18 cellular contexts compared by ENCODE assay signal in genomic region chr4:140044314-140044991, GRCh38.
DNase-seq lines count a peak whose midpoint lies in the region; ATAC-seq and TF ChIP-seq lines count a peak whose summit lies in the region.
"Had no signal": no experiment of that assay in that cellular context is flagged by ENCODE, and none has a peak within 500 bp of the region (broad histone marks: within the 10 kb centered on the region; RNA-seq: fewer than 3 reads in every experiment).

No MANE protein-coding gene starts in this region.

- no peaks in the 10 kb centered on the region for H3K27me3 Mint-ChIP-seq in MCF 10A (ENCODE audit: insufficient read depth, unreplicated experiment)
- H3K27me3 Mint-ChIP-seq: T-cell had no signal

- 70 to 80% (median 76%) methylated on average over 8 of the region's 8 CpGs for WGBS in spleen, 5 donors

- H3K4me3 ChIP-seq in breast epithelium (no peak overlapping the region), epithelial cell of esophagus (ENCODE audit: low read length) (no peak overlapping the region), spleen (no peak overlapping the region)
- H3K4me3 ChIP-seq: heart left ventricle had no signal

- BruUV-seq in MCF 10A (replicated peaks; lab: Mats Ljungman, UMichigan): no TSS peak

- H3K27me3 ChIP-seq in breast epithelium (no peaks in the 10 kb centered on the region), spleen (replicated peaks in 1 of 7) (no peaks in the 10 kb centered on the region)
- H3K27me3 ChIP-seq: brain microvascular endothelial cell, heart left ventricle had no signal

- no peak overlapping the region for H3K4me3 Mint-ChIP-seq in MCF 10A (ENCODE audit: unreplicated experiment)
- H3K4me3 Mint-ChIP-seq: CD8-positive, alpha-beta memory T cell; T-cell had no signal

- intact Hi-C loops in MCF 10A (cut with micrococcal nuclease): no loop called here
- intact Hi-C loops in breast epithelium (cut with DNase I; ENCODE audit: low total_unique reads): no loop called here
- intact Hi-C loops in spleen (cut with DNase I; ENCODE audit: low total_unique reads): no loop called here

- H3K9me3 ChIP-seq in breast epithelium (no peaks in the 10 kb centered on the region), spleen (no peaks in the 10 kb centered on the region)
- H3K9me3 ChIP-seq: heart left ventricle had no signal

- peak; percentile 29 for DNase-seq in MCF 10A (ENCODE audit: unreplicated experiment)
- DNase-seq in breast epithelium (ENCODE audit: low spot score in 2 of 2): no peak
- DNase-seq in epithelial cell of esophagus (ENCODE audit: low read depth): peak; percentile 59
- DNase-seq in midbrain (lab: John Stamatoyannopoulos, UW): peak; percentile 34
- DNase-seq in cortex of kidney (lab: John Stamatoyannopoulos, UW): no peak
- DNase-seq in spleen: no peak
- DNase-seq: activated CD4-positive, CD25-positive, alpha-beta regulatory T cell; activated naive CD4-positive, alpha-beta T cell; brain microvascular endothelial cell; CD8-positive, alpha-beta memory T cell; GDM1; heart left ventricle; NCI-H187 treated with DMSO at 0.1 percent for 48 hours; NCI-H524 treated with DMSO at 0.1 percent for 48 hours; T-cell had no signal

- H3K36me3 ChIP-seq in breast epithelium (no peaks in the 10 kb centered on the region), spleen (no peaks in the 10 kb centered on the region)
- H3K36me3 ChIP-seq: brain microvascular endothelial cell, heart left ventricle had no signal

- H3K4me1 ChIP-seq in breast epithelium (peaks cover 0 to 6% of the 10 kb centered on the region in 2 donors), spleen (peaks cover 5 to 51% (median 25%) of the 10 kb centered on the region in 6 donors)

- H3K4me1 Mint-ChIP-seq in MCF 10A (ENCODE audit: insufficient read depth, unreplicated experiment): peaks cover 10% of the 10 kb centered on the region

- no peak for TF ChIP-seq POLR2A in breast epithelium (IDR thresholded peaks at IDR 0.05)
- no peak for TF ChIP-seq POLR2A in spleen (IDR thresholded peaks at IDR 0.05)

- POLR2A ChIA-PET in MCF 10A (lab: Yijun Ruan, JAX): no interaction called here

- H3K27ac ChIP-seq in breast epithelium (no peak overlapping the region), spleen (no peak overlapping the region)
- H3K27ac ChIP-seq: brain microvascular endothelial cell, heart left ventricle, HL-60 had no signal

- no peaks in the 10 kb centered on the region for H3K36me3 Mint-ChIP-seq in MCF 10A (ENCODE audit: insufficient read depth, unreplicated experiment)
- H3K36me3 Mint-ChIP-seq: CD8-positive, alpha-beta memory T cell; T-cell had no signal

- no peak for TF ChIP-seq CTCF in MCF 10A (IDR thresholded peaks at IDR 0.05; ENCODE audit: unreplicated experiment)
- TF ChIP-seq CTCF in breast epithelium (IDR thresholded peaks at IDR 0.05): no peak
- TF ChIP-seq CTCF in epithelial cell of esophagus (IDR thresholded peaks at IDR 0.05; ENCODE audit: insufficient read depth, low read depth, low read length, missing control alignments): no peak
- TF ChIP-seq CTCF in spleen (IDR thresholded peaks at IDR 0.05 in 8 of 11, conservative IDR thresholded peaks at IDR 0.05 in 3 of 11): no peak

- no peaks in the 10 kb centered on the region for H3K9me3 Mint-ChIP-seq in MCF 10A (ENCODE audit: unreplicated experiment)
- H3K9me3 Mint-ChIP-seq: T-cell had no signal

- H3K27ac Mint-ChIP-seq in MCF 10A (ENCODE audit: low read depth, unreplicated experiment): no peak overlapping the region
- H3K27ac Mint-ChIP-seq: CD8-positive, alpha-beta memory T cell; T-cell had no signal

- ATAC-seq in GM21529 (IDR thresholded peaks at IDR 0.05; ENCODE audit: unreplicated experiment) (no peak), GM21423 (IDR thresholded peaks at IDR 0.05; ENCODE audit: unreplicated experiment) (no peak)
- ATAC-seq: heart left ventricle, T-cell had no signal

- CTCF ChIA-PET in MCF 10A (lab: Yijun Ruan, JAX): interaction anchor here (0.6 kb wide), 1 partner anchor 425 kb away, joined by 3 read pairs; no protein-coding TSS in a partner anchor

Comparison
In these comparisons a context has a peak if more than half of its experiments do, and no peak if none do; other contexts are left out.
1. DNase-seq: peak in MCF 10A (single experiment), epithelial cell of esophagus (single experiment) and midbrain (single experiment); none in breast epithelium (0 of 2), cortex of kidney (single experiment) and spleen (single experiment).